ENCODE assay signal across 8 cellular contexts in genomic region chr14:89617471-89618291, GRCh38.
DNase-seq lines count a peak whose midpoint lies in the region; TF ChIP-seq lines count a peak whose summit lies in the region.

No MANE protein-coding gene starts in this region.

- no peaks in the 10 kb centered on the region for H3K9me2 ChIP-seq in Loucy (replicated peaks; ENCODE audit: low read depth, low read length)

- H3K4me1 ChIP-seq in CD8-positive, alpha-beta memory T cell (ENCODE audit: insufficient read depth, low read length), result peaks cover 66% of the 10 kb centered on the region
- H3K4me1 ChIP-seq in Loucy (ENCODE audit: insufficient read depth, low read length, poor library complexity, severe bottlenecking) (peaks cover 79% of the 10 kb centered on the region), esophagus (ENCODE audit: control insufficient read depth in 2 of 2, insufficient read depth in 2 of 2, low read length in 1 of 2) (no peaks in the 10 kb centered on the region), mononuclear cell (ENCODE audit: insufficient read depth, low read length) (peaks cover 71% of the 10 kb centered on the region), tibial artery (peaks cover 0 to 39% (median 7%) of the 10 kb centered on the region in 4 donors)

- peak overlapping the region; percentile 1; the same call in 1 of the 2 replicates for H2AFZ ChIP-seq in Loucy (ENCODE audit: low read length)

- H3K4me3 Mint-ChIP-seq in CD8-positive, alpha-beta memory T cell, result peak overlapping the region; percentile 94 to 98 (median 96)
- peak overlapping the region; percentile 89 for H3K4me3 Mint-ChIP-seq in activated CD4-positive, alpha-beta T cell treated with anti-CD3 and anti-CD28 coated beads, Interleukin-2, amount 10 ng/mL, durations not matched to agents 7 days and 5 days

- CTCF ChIA-PET in CD8-positive, alpha-beta memory T cell (lab: Charles Lee), result interaction anchor here (0.9 to 2.0 kb wide), 4 partner anchors 47 to 203 kb away, joined by 3 to 4 read pairs (median 3); no protein-coding TSS in a partner anchor
- CTCF ChIA-PET in activated CD4-positive, alpha-beta T cell treated with anti-CD3 and anti-CD28 coated beads, Interleukin-2, amount 10 ng/mL, durations not matched to agents 7 days and 5 days (lab: Charles Lee), result interaction anchor here (0.6 to 1.4 kb wide), 3 partner anchors 86 to 295 kb away, joined by 3 read pairs; no protein-coding TSS in a partner anchor

- no peaks in the 10 kb centered on the region for H4K20me1 ChIP-seq in Loucy (ENCODE audit: insufficient read depth, low read length, poor library complexity, severe bottlenecking)

- intact Hi-C loops in tibial artery (cut with DNase I; ENCODE audit: low total_unique reads), result no loop called here

- no peaks in the 10 kb centered on the region; the same call in 1 of the 2 replicates for H3F3A ChIP-seq in Loucy (ENCODE audit: low read depth)

- H3K27me3 Mint-ChIP-seq in CD8-positive, alpha-beta memory T cell, result no peaks in the 10 kb centered on the region
- H3K27me3 Mint-ChIP-seq in activated CD4-positive, alpha-beta T cell treated with anti-CD3 and anti-CD28 coated beads, Interleukin-2, amount 10 ng/mL, durations not matched to agents 7 days and 5 days, result no peaks in the 10 kb centered on the region

- POLR2A ChIA-PET in CD8-positive, alpha-beta memory T cell (lab: Charles Lee), result interaction anchor here (0.6 to 3.2 kb wide), 5 partner anchors 14 to 105 kb away, joined by 3 to 17 read pairs (median 3); no protein-coding TSS in a partner anchor
- POLR2A ChIA-PET in activated CD4-positive, alpha-beta T cell treated with anti-CD3 and anti-CD28 coated beads, Interleukin-2, amount 10 ng/mL, durations not matched to agents 7 days and 5 days (lab: Charles Lee), result interaction anchor here (0.7 kb wide), 1 partner anchor 34 kb away, joined by 3 read pairs; no protein-coding TSS in a partner anchor

- peak overlapping the region; percentile 82 to 99 (median 94) for H3K27ac Mint-ChIP-seq in CD8-positive, alpha-beta memory T cell
- peak overlapping the region; percentile 96 for H3K27ac Mint-ChIP-seq in activated CD4-positive, alpha-beta T cell treated with anti-CD3 and anti-CD28 coated beads, Interleukin-2, amount 10 ng/mL, durations not matched to agents 7 days and 5 days

- no peaks in the 10 kb centered on the region for H3K27me3 ChIP-seq in CD8-positive, alpha-beta memory T cell (ENCODE audit: insufficient read depth, low read length, poor library complexity, severe bottlenecking)
- no peaks in the 10 kb centered on the region for H3K27me3 ChIP-seq in Loucy (ENCODE audit: insufficient read depth, low read length, poor library complexity, severe bottlenecking)
- no peaks in the 10 kb centered on the region for H3K27me3 ChIP-seq in esophagus (ENCODE audit: control insufficient read depth in 1 of 2, insufficient read depth in 2 of 2, low read length in 2 of 2)
- H3K27me3 ChIP-seq in mononuclear cell (ENCODE audit: insufficient read depth, low read length), result no peaks in the 10 kb centered on the region
- no peaks in the 10 kb centered on the region for H3K27me3 ChIP-seq in tibial artery

- H3K36me3 ChIP-seq in CD8-positive, alpha-beta memory T cell (ENCODE audit: insufficient read depth, low read length), result no peaks in the 10 kb centered on the region
- H3K36me3 ChIP-seq in Loucy (ENCODE audit: insufficient read depth, low read length), result no peaks in the 10 kb centered on the region
- no peaks in the 10 kb centered on the region for H3K36me3 ChIP-seq in esophagus (ENCODE audit: control insufficient read depth in 2 of 2, insufficient read depth in 2 of 2, low read length in 1 of 2)
- H3K36me3 ChIP-seq in tibial artery, result no peaks in the 10 kb centered on the region

- H3K9ac ChIP-seq in Loucy (ENCODE audit: low read depth, low read length, poor library complexity, severe bottlenecking), result peak overlapping the region; percentile 81

- peaks cover 64% of the 10 kb centered on the region for H3K79me2 ChIP-seq in Loucy (ENCODE audit: insufficient read depth, low read length)

- 3% methylated on average over 19 of the region's 19 CpGs for WGBS in esophagus, 2 donors

- H3K4me2 ChIP-seq in Loucy (ENCODE audit: low read depth, low read length, poor library complexity, severe bottlenecking), result peak overlapping the region; percentile 89

- H3K9me3 ChIP-seq in CD8-positive, alpha-beta memory T cell (ENCODE audit: low read length), result no peaks in the 10 kb centered on the region
- H3K9me3 ChIP-seq in Loucy (ENCODE audit: insufficient read depth, low read depth, low read length), result no peaks in the 10 kb centered on the region
- no peaks in the 10 kb centered on the region for H3K9me3 ChIP-seq in esophagus (ENCODE audit: control insufficient read depth in 2 of 2, insufficient read depth in 1 of 2, low read depth in 1 of 2, low read length in 1 of 2)
- no peaks in the 10 kb centered on the region for H3K9me3 ChIP-seq in mononuclear cell (ENCODE audit: low read depth, low read length)
- no peaks in the 10 kb centered on the region for H3K9me3 ChIP-seq in tibial artery

- peaks cover 77 to 82% (median 80%) of the 10 kb centered on the region in 3 donors for H3K4me1 Mint-ChIP-seq in CD8-positive, alpha-beta memory T cell
- peaks cover 74% of the 10 kb centered on the region for H3K4me1 Mint-ChIP-seq in activated CD4-positive, alpha-beta T cell treated with anti-CD3 and anti-CD28 coated beads, Interleukin-2, amount 10 ng/mL, durations not matched to agents 7 days and 5 days

- H3K4me3 ChIP-seq in CD8-positive, alpha-beta memory T cell (ENCODE audit: low read length), result peak overlapping the region; percentile 82
- H3K4me3 ChIP-seq in Loucy (ENCODE audit: low read length, poor library complexity, severe bottlenecking) (peak overlapping the region; percentile 77), esophagus (ENCODE audit: low read depth in 1 of 2, low read length in 2 of 2) (peak overlapping the region; percentile 31 to 95), mononuclear cell (ENCODE audit: low read length) (peak overlapping the region; percentile 92), tibial artery (peak overlapping the region; percentile 77 to 91)

- H3K27ac ChIP-seq in CD8-positive, alpha-beta memory T cell (ENCODE audit: low read depth, low read length), result peak overlapping the region; percentile 88
- H3K27ac ChIP-seq in esophagus (ENCODE audit: low read depth in 2 of 2, low read length in 1 of 2), result peak overlapping the region; percentile 3 to 47
- peak overlapping the region; percentile 68 to 75 for H3K27ac ChIP-seq in tibial artery

- peaks cover 0 to 21% (median 3%) of the 10 kb centered on the region in 3 donors for H3K36me3 Mint-ChIP-seq in CD8-positive, alpha-beta memory T cell
- peaks cover 15% of the 10 kb centered on the region for H3K36me3 Mint-ChIP-seq in activated CD4-positive, alpha-beta T cell treated with anti-CD3 and anti-CD28 coated beads, Interleukin-2, amount 10 ng/mL, durations not matched to agents 7 days and 5 days (ENCODE audit: low read depth)

- H3K9me3 Mint-ChIP-seq in CD8-positive, alpha-beta memory T cell, result no peaks in the 10 kb centered on the region
- H3K9me3 Mint-ChIP-seq in activated CD4-positive, alpha-beta T cell treated with anti-CD3 and anti-CD28 coated beads, Interleukin-2, amount 10 ng/mL, durations not matched to agents 7 days and 5 days, result no peaks in the 10 kb centered on the region

- DNase-seq in CD8-positive, alpha-beta memory T cell, result peak in 4 of 5 donors; percentile 10 to 67 (median 48)
- DNase-seq in GM19238 (ENCODE audit: insufficient read length, low spot score), result peak; percentile 23
- DNase-seq in activated CD4-positive, alpha-beta T cell treated with anti-CD3 and anti-CD28 coated beads, Interleukin-2, amount 10 ng/mL, durations not matched to agents 7 days and 5 days, result peak; percentile 44
- peak in 1 of 2 donors; percentile 38 for DNase-seq in tibial artery
- DNase-seq in LoVo (ENCODE audit: low spot score), result no peak

- TF ChIP-seq CTCF in Loucy (conservative IDR thresholded peaks at IDR 0.05; ENCODE audit: low read length), result no peak
- TF ChIP-seq CTCF in tibial artery (IDR thresholded peaks at IDR 0.05), result no peak

Comparison
In these comparisons a context has a peak if more than half of its experiments do, and no peak if none do; other contexts are left out.
1. H3K27ac ChIP-seq: peak in every context shown above with its lines; median percentile 88 in CD8-positive, alpha-beta memory T cell; 72 in tibial artery; 25 in esophagus.